ENCODE assay signal across 12 cellular contexts in the genomic region with DNA sequence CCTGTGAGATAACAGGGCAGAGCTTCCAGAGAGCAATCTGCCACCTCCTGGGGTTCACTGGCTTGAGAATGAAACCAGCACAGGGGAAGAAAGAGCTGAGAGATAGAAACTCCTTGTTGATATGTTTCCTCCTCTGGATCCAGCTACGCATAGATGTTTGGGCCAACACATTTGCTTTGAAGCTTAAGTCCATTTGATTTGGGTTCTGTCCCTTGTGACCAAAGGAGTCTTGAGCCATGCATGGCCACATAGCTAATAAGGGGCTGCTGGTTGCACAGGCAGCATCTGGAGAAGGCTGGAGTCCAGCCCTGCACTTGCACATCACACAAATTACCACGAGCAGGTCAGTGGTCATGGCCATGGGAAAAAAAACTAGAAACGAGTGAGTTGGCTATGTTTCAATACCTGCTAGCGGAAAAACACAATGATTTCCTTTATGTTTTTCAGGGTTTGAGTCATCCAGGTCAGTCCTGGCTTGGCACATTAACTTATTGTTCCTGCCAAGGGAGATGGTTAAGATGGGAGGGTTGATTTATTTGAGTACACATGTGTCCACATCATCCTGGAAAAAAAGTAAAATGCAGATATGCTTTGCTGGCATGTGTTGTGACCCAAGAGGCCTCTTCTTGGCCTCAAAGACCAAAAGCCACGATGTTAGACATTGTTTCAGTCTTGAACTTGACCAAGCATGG. TPM values are rescaled to one million over a fixed set of nuclear protein-coding genes. Genes with fewer than 3 reads are reported as not detected.
DNase-seq lines count a peak whose midpoint lies in the region; ATAC-seq and TF ChIP-seq lines count a peak whose summit lies in the region.
"Had no signal": no experiment of that assay in that cellular context is flagged by ENCODE, and none has a peak within 500 bp of the region (broad histone marks: within the 10 kb centered on the region; RNA-seq: fewer than 3 reads in every experiment).

No MANE protein-coding gene starts in this region.

- H3K4me2 ChIP-seq in SK-N-SH, result peak overlapping the region; percentile 14; the same call in 1 of the 2 replicates

- POLR2A ChIA-PET in SK-N-SH (lab: Yijun Ruan, JAX), result no interaction called here

- intact Hi-C loops in sciatic nerve (cut with DNase I), result no loop called here

- H3F3A ChIP-seq in SK-N-SH (replicated peaks; ENCODE audit: insufficient read depth), result peaks cover 30% of the 10 kb centered on the region

- CTCF ChIA-PET in SK-N-SH (lab: Yijun Ruan, JAX), result interaction anchor here (1.0 to 7.3 kb wide), 3 partner anchors 8 to 409 kb away, joined by 3 to 87 read pairs (median 3); no protein-coding TSS in a partner anchor

- H4K20me1 ChIP-seq in SK-N-SH (ENCODE audit: insufficient read depth), result no peaks in the 10 kb centered on the region

- no peaks in the 10 kb centered on the region for H3K9me3 ChIP-seq in SK-N-SH
- H3K9me3 ChIP-seq: left lung had no signal

- H3K79me2 ChIP-seq in SK-N-SH (ENCODE audit: insufficient read depth), result no peaks in the 10 kb centered on the region

- DNase-seq in HT-29 (ENCODE audit: low spot score) (peak; percentile 22), SK-N-SH (no peak), fibroblast of mammary gland (ENCODE audit: low read depth) (peak; percentile 86), sciatic nerve (ENCODE audit: low spot score) (peak; percentile 32), hippocampal formation (lab: John Stamatoyannopoulos, UW) (no peak)
- no peak for DNase-seq in activated naive CD4-positive, alpha-beta T cell treated with Interleukin-2 at 50 U/mL for 16 hours
- DNase-seq: activated CD4-positive, CD25-positive, alpha-beta regulatory T cell; left lung; NCI-H345; occipital lobe had no signal

- H2AFZ ChIP-seq in SK-N-SH (ENCODE audit: low read depth), result no peak overlapping the region

- ATAC-seq in sciatic nerve, result peak; percentile 47
- no peak for ATAC-seq in HG02610 (IDR thresholded peaks at IDR 0.05; ENCODE audit: unreplicated experiment)
- no peak for ATAC-seq in GM18505 (IDR thresholded peaks at IDR 0.05; ENCODE audit: unreplicated experiment)
- ATAC-seq: left lung had no signal

- peak; percentile 71 to 96 for TF ChIP-seq EP300 in SK-N-SH (IDR thresholded peaks at IDR 0.05; ENCODE audit: borderline replicate concordance in 1 of 2, low read depth in 1 of 2, low read length in 1 of 2)

- TF ChIP-seq CTCF in SK-N-SH (IDR thresholded peaks at IDR 0.05) (no peak), fibroblast of mammary gland (conservative IDR thresholded peaks at IDR 0.05; ENCODE audit: control insufficient read depth, insufficient read depth, low read depth, low read length) (no peak)

- no peaks in the 10 kb centered on the region for H3K36me3 ChIP-seq in SK-N-SH (replicated peaks in 1 of 2; ENCODE audit: control insufficient read depth in 1 of 2, insufficient read depth in 2 of 2, low read length in 1 of 2)
- H3K36me3 ChIP-seq: left lung had no signal

- H3K27ac ChIP-seq in SK-N-SH (ENCODE audit: low read depth in 2 of 2, low read length in 1 of 2), result peak overlapping the region; percentile 81 to 94
- H3K27ac ChIP-seq: left lung had no signal

- H3K9me2 ChIP-seq in SK-N-SH, result no peaks in the 10 kb centered on the region

- peaks cover 24 to 28% of the 10 kb centered on the region in 2 experiments; a peak in 3 of 4 replicates for H3K4me1 ChIP-seq in SK-N-SH (ENCODE audit: control insufficient read depth in 1 of 2, insufficient read depth in 2 of 2, low read depth in 1 of 2, low read length in 1 of 2)

- TF ChIP-seq RAD21 in SK-N-SH (IDR thresholded peaks at IDR 0.05; ENCODE audit: low read length), result no peak

- 23% methylated on average over 5 of the region's 5 CpGs for WGBS in SK-N-SH (ENCODE audit: low lambda C conversion rate)

- no peak for TF ChIP-seq POLR2A in GM18505 (IDR thresholded peaks at IDR 0.05; ENCODE audit: borderline replicate concordance, extremely low read depth, insufficient read depth, insufficient read length)

- H3K4me3 ChIP-seq in SK-N-SH (ENCODE audit: low read depth in 2 of 2, low read length in 1 of 2), result no peak overlapping the region
- H3K4me3 ChIP-seq in fibroblast of mammary gland (ENCODE audit: control insufficient read depth, low read depth, low read length), result no peak overlapping the region
- H3K4me3 ChIP-seq: left lung had no signal

- H3K9ac ChIP-seq in SK-N-SH, result no peak overlapping the region; the same call in 1 of the 2 replicates

- no peaks in the 10 kb centered on the region for H3K27me3 ChIP-seq in SK-N-SH (ENCODE audit: insufficient read depth)

TF ChIP-seq in SK-N-SH, 30 proteins besides CTCF, POLR2A, EP300 and RAD21:
- TF ChIP-seq FOSL2 (IDR thresholded peaks at IDR 0.05; ENCODE audit: borderline replicate concordance, low read depth) (peak; percentile 95), TAF1 (IDR thresholded peaks at IDR 0.05; ENCODE audit: borderline replicate concordance, low read depth, low read length) (0 out of 2 replicates have a peak, but pooled peaks have one; percentile 16), GABPA (IDR thresholded peaks at IDR 0.05; ENCODE audit: low read depth) (no peak), JUND (IDR thresholded peaks at IDR 0.05) (peak; percentile 96), USF2 (IDR thresholded peaks at IDR 0.05; ENCODE audit: borderline replicate concordance, low read depth, low read length) (no peak), TEAD4 (IDR thresholded peaks at IDR 0.05; ENCODE audit: borderline replicate concordance, insufficient read depth) (peak; percentile 58), POLR2AphosphoS5 (IDR thresholded peaks at IDR 0.05; ENCODE audit: low read depth, low read length) (peak; percentile 45; the same call in 1 of the 2 replicates), EZH2phosphoT487 (IDR thresholded peaks at IDR 0.05; ENCODE audit: borderline replicate concordance, low read depth) (no peak), RXRA (IDR thresholded peaks at IDR 0.05; ENCODE audit: borderline replicate concordance, low read depth) (peak; percentile 88; the same call in 1 of the 2 replicates), FOXM1 (IDR thresholded peaks at IDR 0.05; ENCODE audit: low read depth) (peak; percentile 56; the same call in 1 of the 2 replicates), SIN3A (IDR thresholded peaks at IDR 0.05; ENCODE audit: borderline replicate concordance, low read depth, low read length) (0 out of 2 replicates have a peak, but pooled peaks have one; percentile 57), YY1 (IDR thresholded peaks at IDR 0.05; ENCODE audit: low read depth) (no peak; the same call in 1 of the 2 replicates), TCF12 (IDR thresholded peaks at IDR 0.05) (peak; percentile 96), MEF2A (IDR thresholded peaks at IDR 0.05; ENCODE audit: borderline replicate concordance, low read depth) (peak; percentile 44; the same call in 1 of the 2 replicates), MAX (IDR thresholded peaks at IDR 0.05; ENCODE audit: low read depth) (peak; percentile 89), NFIC (IDR thresholded peaks at IDR 0.05; ENCODE audit: borderline replicate concordance) (peak; percentile 100)
- TF ChIP-seq, protein P1, sequence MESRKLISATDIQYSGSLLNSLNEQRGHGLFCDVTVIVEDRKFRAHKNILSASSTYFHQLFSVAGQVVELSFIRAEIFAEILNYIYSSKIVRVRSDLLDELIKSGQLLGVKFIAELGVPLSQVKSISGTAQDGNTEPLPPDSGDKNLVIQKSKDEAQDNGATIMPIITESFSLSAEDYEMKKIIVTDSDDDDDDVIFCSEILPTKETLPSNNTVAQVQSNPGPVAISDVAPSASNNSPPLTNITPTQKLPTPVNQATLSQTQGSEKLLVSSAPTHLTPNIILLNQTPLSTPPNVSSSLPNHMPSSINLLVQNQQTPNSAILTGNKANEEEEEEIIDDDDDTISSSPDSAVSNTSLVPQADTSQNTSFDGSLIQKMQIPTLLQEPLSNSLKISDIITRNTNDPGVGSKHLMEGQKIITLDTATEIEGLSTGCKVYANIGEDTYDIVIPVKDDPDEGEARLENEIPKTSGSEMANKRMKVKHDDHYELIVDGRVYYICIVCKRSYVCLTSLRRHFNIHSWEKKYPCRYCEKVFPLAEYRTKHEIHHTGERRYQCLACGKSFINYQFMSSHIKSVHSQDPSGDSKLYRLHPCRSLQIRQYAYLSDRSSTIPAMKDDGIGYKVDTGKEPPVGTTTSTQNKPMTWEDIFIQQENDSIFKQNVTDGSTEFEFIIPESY (IDR thresholded peaks at IDR 0.05; ENCODE audit: borderline replicate concordance, low read depth), result peak; percentile 58; the same call in 1 of the 2 replicates
- TF ChIP-seq, protein P2, sequence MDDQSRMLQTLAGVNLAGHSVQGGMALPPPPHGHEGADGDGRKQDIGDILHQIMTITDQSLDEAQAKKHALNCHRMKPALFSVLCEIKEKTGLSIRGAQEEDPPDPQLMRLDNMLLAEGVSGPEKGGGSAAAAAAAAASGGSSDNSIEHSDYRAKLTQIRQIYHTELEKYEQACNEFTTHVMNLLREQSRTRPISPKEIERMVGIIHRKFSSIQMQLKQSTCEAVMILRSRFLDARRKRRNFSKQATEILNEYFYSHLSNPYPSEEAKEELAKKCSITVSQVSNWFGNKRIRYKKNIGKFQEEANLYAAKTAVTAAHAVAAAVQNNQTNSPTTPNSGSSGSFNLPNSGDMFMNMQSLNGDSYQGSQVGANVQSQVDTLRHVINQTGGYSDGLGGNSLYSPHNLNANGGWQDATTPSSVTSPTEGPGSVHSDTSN (IDR thresholded peaks at IDR 0.05), result peak; percentile 97

RNA-seq across cellular contexts. Expression of gene STX16, which starts 5.7 kb away (rescaled TPM):
- 29.2 and 29.5 TPM in 2 replicates for total RNA-seq in HT-29 (2014; rRNA removed; shearing (Covaris generic))
- 63.8 and 90.9 TPM in 2 replicates for polyA plus RNA-seq in SK-N-SH (2012; rRNA removed)
- polyA plus RNA-seq in SK-N-SH (2012; cell fraction: cytosol; rRNA removed), result 54.0 and 56.0 TPM in 2 replicates
- 199 and 277 TPM in 2 replicates for polyA plus RNA-seq in SK-N-SH (2012; cell fraction: nucleus; rRNA removed)
- total RNA-seq in sciatic nerve, result 78.7 TPM

RNA-seq across cellular contexts. Expression of gene NPEPL1, which starts 47.2 kb away (rescaled TPM):
- total RNA-seq in HT-29 (2014; rRNA removed; shearing (Covaris generic)), result 21.3 and 21.6 TPM in 2 replicates
- polyA plus RNA-seq in SK-N-SH (2012; rRNA removed), result 2.3 and 2.8 TPM in 2 replicates
- 0.15 and 0.31 TPM in 2 replicates for polyA plus RNA-seq in SK-N-SH (2012; cell fraction: cytosol; rRNA removed)
- 26.7 and 39.7 TPM in 2 replicates for polyA plus RNA-seq in SK-N-SH (2012; cell fraction: nucleus; rRNA removed)
- total RNA-seq in sciatic nerve, result 47.5 TPM

Comparison
In these comparisons a context has a peak if more than half of its experiments do, and no peak if none do; other contexts are left out.
1. DNase-seq: peak in HT-29 (single experiment), fibroblast of mammary gland (single experiment) and sciatic nerve (single experiment); none in SK-N-SH (single experiment), hippocampal formation (0 of 2) and activated naive CD4-positive, alpha-beta T cell treated with Interleukin-2 at 50 U/mL for 16 hours (single experiment).